7 cellular contexts compared by ENCODE assay signal in the genomic region with DNA sequence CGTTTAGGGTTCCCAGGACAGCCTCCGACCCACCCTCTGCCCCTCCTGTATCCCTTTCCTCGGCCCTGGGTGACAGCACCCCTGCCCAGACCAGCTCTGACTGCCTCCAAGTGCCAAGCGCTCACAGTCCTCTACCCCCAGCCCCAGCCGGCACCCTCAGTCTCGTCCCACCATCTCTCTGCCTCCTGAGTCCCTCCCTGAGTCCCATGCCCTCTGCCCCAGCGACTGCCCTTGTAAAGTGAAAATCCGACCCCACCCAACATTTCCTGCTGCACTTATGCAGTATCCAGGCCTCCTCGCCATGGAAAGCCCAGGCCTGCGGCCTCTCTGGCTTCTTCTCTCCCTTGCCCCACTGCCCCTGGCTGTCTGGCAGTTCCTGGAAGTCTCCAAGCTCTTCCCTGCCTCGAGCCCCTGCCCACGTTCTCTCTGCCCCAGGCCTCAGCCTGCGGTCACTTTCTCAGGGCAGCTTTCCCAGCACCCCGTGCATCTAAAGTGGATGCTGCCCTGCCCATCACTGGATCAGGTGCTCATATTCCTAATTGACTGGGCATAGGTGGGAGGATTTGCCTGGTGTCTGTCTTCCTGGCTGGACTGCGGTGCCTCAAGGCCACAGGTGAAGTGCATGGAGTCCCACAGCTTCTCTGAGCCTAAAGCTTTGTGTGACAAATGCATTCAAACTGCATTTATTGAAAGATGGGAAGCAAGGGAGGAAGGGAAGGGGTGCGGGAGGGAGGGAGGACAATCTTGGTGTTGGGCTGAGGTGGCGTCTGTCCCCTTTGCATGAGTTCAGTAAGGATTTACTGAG. TPM values are rescaled to one million over a fixed set of nuclear protein-coding genes. Genes with fewer than 3 reads are reported as not detected.
DNase-seq lines count a peak whose midpoint lies in the region; ATAC-seq and TF ChIP-seq lines count a peak whose summit lies in the region.
"Had no signal": no experiment of that assay in that cellular context is flagged by ENCODE, and none has a peak within 500 bp of the region (broad histone marks: within the 10 kb centered on the region; RNA-seq: fewer than 3 reads in every experiment).

No MANE protein-coding gene starts in this region.

- intact Hi-C loops in left cardiac atrium (cut with DNase I) (no loop called here), upper lobe of right lung (cut with DNase I) (no loop called here)

- H3K27me3 ChIP-seq in upper lobe of right lung: no peaks in the 10 kb centered on the region

- ATAC-seq in left cardiac atrium: peak in 1 of 2 donors; percentile 8
- ATAC-seq in upper lobe of right lung: no peak

- H3K4me3 ChIP-seq in upper lobe of right lung (no peak overlapping the region), coronary artery (no peak overlapping the region)

- no peaks in the 10 kb centered on the region for H3K36me3 ChIP-seq in upper lobe of right lung

- peaks cover 11% of the 10 kb centered on the region for H3K4me1 ChIP-seq in upper lobe of right lung

- peak; percentile 60 for DNase-seq in activated effector memory CD4-positive, alpha-beta T cell treated with anti-CD3 and anti-CD28 coated beads, Interleukin-2, amount 50 U/mL, for 16 hours
- no peak for DNase-seq in activated effector memory CD4-positive, alpha-beta T cell treated with Interleukin-2 at 50 U/mL for 16 hours
- DNase-seq in left cardiac atrium (peak; percentile 24), upper lobe of right lung (peak; percentile 60), NCI-H187 (lab: John Stamatoyannopoulos, UW) (no peak), coronary artery (ENCODE audit: low spot score) (no peak)

- H3K27ac ChIP-seq in upper lobe of right lung (peak overlapping the region; percentile 45), coronary artery (peak overlapping the region in 1 of 2 donors; percentile 17)

- TF ChIP-seq CTCF in upper lobe of right lung (IDR thresholded peaks at IDR 0.05) (no peak), coronary artery (IDR thresholded peaks at IDR 0.05) (no peak)

- H3K9me3 ChIP-seq in upper lobe of right lung: no peaks in the 10 kb centered on the region

RNA-seq across cellular contexts. Expression of gene IL2RB, which starts 17.7 kb away (rescaled TPM):
- total RNA-seq in left cardiac atrium (1 to 10 TPM in 1 of 2 donors, under 1 TPM in 1; 0.34 to 2.0 TPM), upper lobe of right lung (10.6 TPM)

RNA-seq across cellular contexts. Expression of gene C1QTNF6, which starts 20.7 kb away (rescaled TPM):
- total RNA-seq in left cardiac atrium (1 to 10 TPM; 1.8 to 2.9 TPM), upper lobe of right lung (6.1 TPM)

RNA-seq across cellular contexts. Expression of gene SSTR3, which starts 44.9 kb away (rescaled TPM):
- total RNA-seq in left cardiac atrium: not detected
- not detected for total RNA-seq in upper lobe of right lung

RNA-seq across cellular contexts. Expression of gene TMPRSS6, which starts 57.9 kb away (rescaled TPM):
- total RNA-seq in left cardiac atrium: not detected
- 2.1 TPM for total RNA-seq in upper lobe of right lung
- total RNA-seq: H9 had no signal

Comparison
In these comparisons a context has a peak if more than half of its experiments do, and no peak if none do; other contexts are left out.
1. DNase-seq: peak in activated effector memory CD4-positive, alpha-beta T cell treated with anti-CD3 and anti-CD28 coated beads, Interleukin-2, amount 50 U/mL, for 16 hours (single experiment), left cardiac atrium (single experiment) and upper lobe of right lung (single experiment); none in activated effector memory CD4-positive, alpha-beta T cell treated with Interleukin-2 at 50 U/mL for 16 hours (single experiment), NCI-H187 (0 of 2) and coronary artery (single experiment).